Comparison of ENCODE assay signal across 17 cellular contexts in genomic region chr6:128598561-128598960, GRCh38.
DNase-seq lines count a peak whose midpoint lies in the region; ATAC-seq and TF ChIP-seq lines count a peak whose summit lies in the region.
"Had no signal": no experiment of that assay in that cellular context is flagged by ENCODE, and none has a peak within 500 bp of the region (broad histone marks: within the 10 kb centered on the region; RNA-seq: fewer than 3 reads in every experiment).

No MANE protein-coding gene starts in this region.

- H3K36me3 Mint-ChIP-seq in activated CD4-positive, alpha-beta T cell treated with anti-CD3 and anti-CD28 coated beads for 36 hours (ENCODE audit: low read depth) = no peaks in the 10 kb centered on the region
- H3K36me3 Mint-ChIP-seq in activated CD4-positive, alpha-beta T cell treated with anti-CD3 and anti-CD28 coated beads, Interleukin-2, amount 10 ng/mL, durations not matched to agents 24 days and 14 days (ENCODE audit: low read depth) = no peaks in the 10 kb centered on the region
- H3K36me3 Mint-ChIP-seq in CD8-positive, alpha-beta memory T cell = no peaks in the 10 kb centered on the region
- H3K36me3 Mint-ChIP-seq: natural killer cell, type B pancreatic cell had no signal

- H4K12ac ChIP-seq in trophoblast cell (ENCODE audit: low read depth, low read length) = no peak overlapping the region

- H2BK12ac ChIP-seq in trophoblast cell (ENCODE audit: low read length) = no peak overlapping the region

- H2AK5ac ChIP-seq in trophoblast cell (ENCODE audit: low read length) = no peak overlapping the region

- H3K9me3 ChIP-seq in RWPE2 (ENCODE audit: severe bottlenecking) (no peaks in the 10 kb centered on the region), trophoblast cell (ENCODE audit: insufficient read depth, low read depth, low read length) (no peaks in the 10 kb centered on the region)
- H3K9me3 ChIP-seq in CD8-positive, alpha-beta memory T cell (ENCODE audit: low read length) = no peaks in the 10 kb centered on the region
- H3K9me3 ChIP-seq: heart left ventricle had no signal

- H4K8ac ChIP-seq in trophoblast cell (ENCODE audit: low read depth, low read length) = no peak overlapping the region

- H3K27me3 Mint-ChIP-seq in activated CD4-positive, alpha-beta T cell treated with anti-CD3 and anti-CD28 coated beads for 36 hours = peaks cover 21% of the 10 kb centered on the region
- no peaks in the 10 kb centered on the region for H3K27me3 Mint-ChIP-seq in activated CD4-positive, alpha-beta T cell treated with anti-CD3 and anti-CD28 coated beads, Interleukin-2, amount 10 ng/mL, durations not matched to agents 24 days and 14 days
- H3K27me3 Mint-ChIP-seq in CD8-positive, alpha-beta memory T cell = peaks cover 0 to 2% of the 10 kb centered on the region in 2 donors
- H3K27me3 Mint-ChIP-seq: type B pancreatic cell had no signal

- no peak overlapping the region for H2BK5ac ChIP-seq in trophoblast cell (ENCODE audit: low read depth, low read length, poor library complexity)

- no peak overlapping the region for H2BK120ac ChIP-seq in trophoblast cell (ENCODE audit: insufficient read depth, low read length, poor library complexity)

- no peak overlapping the region for H3K4me3 ChIP-seq in RWPE2 (ENCODE audit: severe bottlenecking)
- no peak overlapping the region for H3K4me3 ChIP-seq in trophoblast cell (ENCODE audit: low read depth, low read length)
- H3K4me3 ChIP-seq in CD8-positive, alpha-beta memory T cell (ENCODE audit: low read length) = no peak overlapping the region
- H3K4me3 ChIP-seq: heart left ventricle had no signal

- H3K4me1 ChIP-seq in RWPE2 (ENCODE audit: insufficient read depth, poor library complexity, severe bottlenecking) (peaks cover 56% of the 10 kb centered on the region), trophoblast cell (ENCODE audit: control insufficient read depth in 1 of 2, insufficient read depth in 2 of 2, low read length in 2 of 2) (peaks cover 0 to 1% of the 10 kb centered on the region in 2 experiments)
- H3K4me1 ChIP-seq in CD8-positive, alpha-beta memory T cell (ENCODE audit: insufficient read depth, low read length) = no peaks in the 10 kb centered on the region

- no peaks in the 10 kb centered on the region for H3K27me3 ChIP-seq in RWPE2 (ENCODE audit: insufficient read depth, poor library complexity, severe bottlenecking)
- no peaks in the 10 kb centered on the region for H3K27me3 ChIP-seq in trophoblast cell (ENCODE audit: insufficient read depth, low read length)
- H3K27me3 ChIP-seq in CD8-positive, alpha-beta memory T cell (ENCODE audit: insufficient read depth, low read length, poor library complexity, severe bottlenecking) = no peaks in the 10 kb centered on the region
- H3K27me3 ChIP-seq: heart left ventricle had no signal

- H4K91ac ChIP-seq in trophoblast cell (ENCODE audit: low read depth, low read length) = no peak overlapping the region

- TF ChIP-seq CTCF in RWPE2 (IDR thresholded peaks at IDR 0.05; ENCODE audit: poor library complexity, severe bottlenecking) = no peak

- ATAC-seq in activated CD4-positive, alpha-beta T cell treated with anti-CD3 and anti-CD28 coated beads for 36 hours = peak; percentile 82
- ATAC-seq in HG02610 (IDR thresholded peaks at IDR 0.05; ENCODE audit: unreplicated experiment) (peak; percentile 66), RWPE2 (ENCODE audit: low read depth) (peak; percentile 89), HG02623 (IDR thresholded peaks at IDR 0.05; ENCODE audit: unreplicated experiment) (no peak)
- ATAC-seq: heart left ventricle, natural killer cell had no signal

- CTCF ChIA-PET in activated CD4-positive, alpha-beta T cell treated with anti-CD3 and anti-CD28 coated beads for 36 hours (lab: Charles Lee) = interaction anchor here (1.2 kb wide), 1 partner anchor 51 kb away, joined by 4 read pairs; no protein-coding TSS in a partner anchor
- CTCF ChIA-PET in CD8-positive, alpha-beta memory T cell (lab: Charles Lee) = no interaction called here

- H2AFZ ChIP-seq in trophoblast cell (ENCODE audit: insufficient read depth, low read length, poor library complexity) = no peak overlapping the region

- no peak overlapping the region for H3K9ac ChIP-seq in trophoblast cell (ENCODE audit: low read length)

- peaks cover 20% of the 10 kb centered on the region for H3K4me1 Mint-ChIP-seq in activated CD4-positive, alpha-beta T cell treated with anti-CD3 and anti-CD28 coated beads for 36 hours
- peaks cover 15% of the 10 kb centered on the region for H3K4me1 Mint-ChIP-seq in activated CD4-positive, alpha-beta T cell treated with anti-CD3 and anti-CD28 coated beads, Interleukin-2, amount 10 ng/mL, durations not matched to agents 24 days and 14 days
- H3K4me1 Mint-ChIP-seq in CD8-positive, alpha-beta memory T cell = no peaks in the 10 kb centered on the region
- H3K4me1 Mint-ChIP-seq: natural killer cell had no signal

- intact Hi-C loops in activated CD4-positive, alpha-beta T cell treated with anti-CD3 and anti-CD28 coated beads for 36 hours (cut with DNase I, micrococcal nuclease) = no loop called here
- intact Hi-C loops in activated CD4-positive, alpha-beta T cell treated with anti-CD3 and anti-CD28 coated beads, Interleukin-2, amount 10 ng/mL, durations not matched to agents 24 days and 14 days (cut with micrococcal nuclease) = no loop called here

- H3K27ac ChIP-seq in RWPE2 (ENCODE audit: poor library complexity, severe bottlenecking) = peak overlapping the region; percentile 97
- H3K27ac ChIP-seq in trophoblast cell (ENCODE audit: low read depth, low read length) = no peak overlapping the region
- no peak overlapping the region for H3K27ac ChIP-seq in CD8-positive, alpha-beta memory T cell (ENCODE audit: low read depth, low read length)
- H3K27ac ChIP-seq: C4-2B, heart left ventricle had no signal

- no CpG with 5 or more reads among the region's 2 CpGs for WGBS in trophoblast cell (ENCODE audit: extremely low coverage, insufficient coverage, insufficient read length)

- H3K18ac ChIP-seq in trophoblast cell (ENCODE audit: low read length) = no peak overlapping the region

- DNase-seq in activated CD4-positive, alpha-beta T cell treated with anti-CD3 and anti-CD28 coated beads for 36 hours = no peak
- no peak for DNase-seq in activated CD4-positive, alpha-beta T cell treated with anti-CD3 and anti-CD28 coated beads, Interleukin-2, amount 10 ng/mL, durations not matched to agents 24 days and 14 days
- DNase-seq in RWPE2 (ENCODE audit: low spot score) (no peak), trophoblast cell (peak; percentile 2 to 75), NCI-H510A (lab: John Stamatoyannopoulos, UW) (no peak)
- DNase-seq in CD8-positive, alpha-beta memory T cell = no peak
- DNase-seq: activated CD4-positive, alpha-beta T cell treated with anti-CD3 and anti-CD28 coated beads, Interleukin-2, amount 10 ng/mL, durations not matched to agents 7 days and 5 days; heart left ventricle; mesenchymal stem cell; natural killer cell; NCI-H1092 treated with DMSO at 0.1 percent for 48 hours; NCI-H526 treated with DMSO at 0.1 percent for 48 hours; small intestine had no signal

- H3K4me3 Mint-ChIP-seq in activated CD4-positive, alpha-beta T cell treated with anti-CD3 and anti-CD28 coated beads for 36 hours = no peak overlapping the region
- H3K4me3 Mint-ChIP-seq in activated CD4-positive, alpha-beta T cell treated with anti-CD3 and anti-CD28 coated beads, Interleukin-2, amount 10 ng/mL, durations not matched to agents 24 days and 14 days = no peak overlapping the region
- H3K4me3 Mint-ChIP-seq in CD8-positive, alpha-beta memory T cell = no peak overlapping the region
- H3K4me3 Mint-ChIP-seq: activated CD4-positive, alpha-beta T cell treated with anti-CD3 and anti-CD28 coated beads, Interleukin-2, amount 10 ng/mL, durations not matched to agents 7 days and 5 days; natural killer cell; type B pancreatic cell had no signal

- POLR2A ChIA-PET in activated CD4-positive, alpha-beta T cell treated with anti-CD3 and anti-CD28 coated beads for 36 hours (lab: Charles Lee) = no interaction called here
- POLR2A ChIA-PET in CD8-positive, alpha-beta memory T cell (lab: Charles Lee) = no interaction called here

- no peak overlapping the region for H3K23ac ChIP-seq in trophoblast cell (ENCODE audit: low read length)

- no peak overlapping the region for H3K27ac Mint-ChIP-seq in activated CD4-positive, alpha-beta T cell treated with anti-CD3 and anti-CD28 coated beads for 36 hours
- no peak overlapping the region for H3K27ac Mint-ChIP-seq in activated CD4-positive, alpha-beta T cell treated with anti-CD3 and anti-CD28 coated beads, Interleukin-2, amount 10 ng/mL, durations not matched to agents 24 days and 14 days
- peak overlapping the region in 1 of 8 donors; percentile 16 for H3K27ac Mint-ChIP-seq in CD8-positive, alpha-beta memory T cell
- H3K27ac Mint-ChIP-seq: activated CD4-positive, alpha-beta T cell treated with anti-CD3 and anti-CD28 coated beads, Interleukin-2, amount 10 ng/mL, durations not matched to agents 7 days and 5 days; natural killer cell; type B pancreatic cell had no signal

- H3K14ac ChIP-seq in trophoblast cell (ENCODE audit: low read length) = no peak overlapping the region

- H3K9me3 Mint-ChIP-seq in activated CD4-positive, alpha-beta T cell treated with anti-CD3 and anti-CD28 coated beads for 36 hours (ENCODE audit: low read depth) = no peaks in the 10 kb centered on the region
- H3K9me3 Mint-ChIP-seq in activated CD4-positive, alpha-beta T cell treated with anti-CD3 and anti-CD28 coated beads, Interleukin-2, amount 10 ng/mL, durations not matched to agents 24 days and 14 days = no peaks in the 10 kb centered on the region
- H3K9me3 Mint-ChIP-seq in CD8-positive, alpha-beta memory T cell = no peaks in the 10 kb centered on the region
- H3K9me3 Mint-ChIP-seq: natural killer cell had no signal

- no peak overlapping the region for H3K4me2 ChIP-seq in trophoblast cell (ENCODE audit: low read length)

- H3K4ac ChIP-seq in trophoblast cell (ENCODE audit: low read depth, low read length) = no peak overlapping the region

- H3K79me1 ChIP-seq in trophoblast cell (ENCODE audit: low read length) = no peaks in the 10 kb centered on the region

- H3K79me2 ChIP-seq in trophoblast cell (ENCODE audit: control insufficient read depth, insufficient read depth, low read length, poor library complexity) = no peaks in the 10 kb centered on the region

- H3K36me3 ChIP-seq in RWPE2 (ENCODE audit: low read depth) (no peaks in the 10 kb centered on the region), trophoblast cell (ENCODE audit: control insufficient read depth in 1 of 2, insufficient read depth in 2 of 2, low read length in 2 of 2) (no peaks in the 10 kb centered on the region)
- H3K36me3 ChIP-seq in CD8-positive, alpha-beta memory T cell (ENCODE audit: insufficient read depth, low read length) = no peaks in the 10 kb centered on the region
- H3K36me3 ChIP-seq: heart left ventricle had no signal

Comparison
In these comparisons a context has a peak if more than half of its experiments do, and no peak if none do; other contexts are left out.
1. DNase-seq: peak in trophoblast cell (2 of 2); none in activated CD4-positive, alpha-beta T cell treated with anti-CD3 and anti-CD28 coated beads for 36 hours (single experiment), activated CD4-positive, alpha-beta T cell treated with anti-CD3 and anti-CD28 coated beads, Interleukin-2, amount 10 ng/mL, durations not matched to agents 24 days and 14 days (single experiment), RWPE2 (single experiment), NCI-H510A (single experiment) and CD8-positive, alpha-beta memory T cell (0 of 5).